18 cellular contexts compared by ENCODE assay signal in genomic region chr12:45220961-45221360, GRCh38. TPM values are rescaled to one million over a fixed set of nuclear protein-coding genes. Genes with fewer than 3 reads are reported as not detected.
DNase-seq lines count a peak whose midpoint lies in the region; ATAC-seq, FAIRE-seq and TF ChIP-seq lines count a peak whose summit lies in the region.
"Had no signal": no experiment of that assay in that cellular context is flagged by ENCODE, and none has a peak within 500 bp of the region (broad histone marks: within the 10 kb centered on the region; RNA-seq: fewer than 3 reads in every experiment).

No MANE protein-coding gene starts in this region.

- TF ChIP-seq CTCF in Caco-2 (IDR thresholded peaks at IDR 0.05; ENCODE audit: insufficient read depth in 1 of 2, low read depth in 1 of 2, low read length in 1 of 2, severe bottlenecking in 1 of 2, unreplicated experiment in 1 of 2) (no peak), PC-3 (conservative IDR thresholded peaks at IDR 0.05; ENCODE audit: low read depth, low read length) (no peak), H1 (IDR thresholded peaks at IDR 0.05; ENCODE audit: control extremely low read depth in 1 of 3, insufficient read depth in 1 of 3, low read depth in 1 of 3, low read length in 3 of 3) (no peak), psoas muscle (IDR thresholded peaks at IDR 0.05) (no peak)

- H3K14ac ChIP-seq in H1 (ENCODE audit: insufficient read length) = no peak overlapping the region

- no peak overlapping the region for H3K23ac ChIP-seq in H1 (ENCODE audit: insufficient read length)

- peak overlapping the region; percentile 14 for H3K27ac Mint-ChIP-seq in Caco-2 (ENCODE audit: unreplicated experiment)
- H3K27ac Mint-ChIP-seq in stimulated activated memory B cell treated with anti-CD40 and anti-IgM and Interleukin-4, amounts not matched to agents 10 μg/mL and 1 μg/mL and 100 μg/mL, for 72 hours = no peak overlapping the region

- H4K5ac ChIP-seq in H1 (ENCODE audit: insufficient read length, low read depth, low read length) = no peak overlapping the region

- no peak for DNase-seq in Caco-2
- no peak for DNase-seq in PC-3
- no peak for DNase-seq in H1 (ENCODE audit: low read depth in 1 of 2, low spot score in 2 of 2)
- DNase-seq in psoas muscle = no peak
- no peak for DNase-seq in HPDE6-E6E7 (ENCODE audit: extremely low spot score)
- DNase-seq in SHP77 treated with DMSO at 0.1 percent for 48 hours (lab: John Stamatoyannopoulos, UW) = no peak
- DNase-seq in activated CD4-positive, alpha-beta T cell treated with anti-CD3 and anti-CD28 coated beads for 4 hours = no peak
- DNase-seq: COR-L47, DMS53, KBM-7, NCI-H1092, NCI-H446, NCI-H774 had no signal

- H3K27ac ChIP-seq in PC-3 (ENCODE audit: low read length) = no peak overlapping the region
- H3K27ac ChIP-seq in H1 (ENCODE audit: low read depth, low read length) = no peak overlapping the region
- peak overlapping the region; percentile 27 for H3K27ac ChIP-seq in psoas muscle
- H3K27ac ChIP-seq: C4-2B, SJSA1 had no signal

- 0 out of 2 replicates have a peak overlapping the region, but pooled peaks have one; percentile 40 for H2BK20ac ChIP-seq in H1 (ENCODE audit: low read length)

- H3K4me1 Mint-ChIP-seq in Caco-2 (ENCODE audit: low read depth, unreplicated experiment) = peaks cover 41% of the 10 kb centered on the region
- peaks cover 20% of the 10 kb centered on the region for H3K4me1 Mint-ChIP-seq in stimulated activated memory B cell treated with anti-CD40 and anti-IgM and Interleukin-4, amounts not matched to agents 10 μg/mL and 1 μg/mL and 100 μg/mL, for 72 hours

- H3K9me3 Mint-ChIP-seq in Caco-2 (ENCODE audit: unreplicated experiment) = no peaks in the 10 kb centered on the region
- H3K9me3 Mint-ChIP-seq in stimulated activated memory B cell treated with anti-CD40 and anti-IgM and Interleukin-4, amounts not matched to agents 10 μg/mL and 1 μg/mL and 100 μg/mL, for 72 hours = no peaks in the 10 kb centered on the region

- 0 out of 2 replicates have a peak overlapping the region, but pooled peaks have one; percentile 20 for H3K4me2 ChIP-seq in PC-3 (ENCODE audit: low read length)
- peak overlapping the region in 1 of 2 experiments; percentile 52; a peak in 3 of 4 replicates for H3K4me2 ChIP-seq in H1 (ENCODE audit: insufficient read depth in 1 of 2, low read depth in 2 of 2, low read length in 2 of 2)

- BruUV-seq in Caco-2 (replicated peaks; lab: Mats Ljungman, UMichigan) (no TSS peak), PC-3 (replicated peaks; lab: Mats Ljungman, UMichigan) (no TSS peak)

- intact Hi-C loops in Caco-2 (cut with micrococcal nuclease; ENCODE audit: unreplicated experiment) (no loop called here), PC-3 (cut with micrococcal nuclease) (no loop called here), psoas muscle (cut with DNase I) (no loop called here)

- H3K9ac ChIP-seq in PC-3 (ENCODE audit: low read length) (no peak overlapping the region), H1 (replicated peaks in 1 of 4; ENCODE audit: extremely low read depth in 1 of 4, low read depth in 3 of 4, low read length in 3 of 4) (no peak overlapping the region)

- no peak overlapping the region for H2AFZ ChIP-seq in PC-3 (ENCODE audit: low read length)
- no peak overlapping the region for H2AFZ ChIP-seq in H1 (ENCODE audit: low read length)

- H2BK12ac ChIP-seq in H1 (ENCODE audit: low read depth, low read length) = 0 out of 2 replicates have a peak overlapping the region, but pooled peaks have one; percentile 42

- H3K23me2 ChIP-seq in H1 (ENCODE audit: low read depth, low read length) = no peaks in the 10 kb centered on the region

- ATAC-seq in PC-3 = no peak
- ATAC-seq in psoas muscle = no peak
- ATAC-seq in stimulated activated memory B cell treated with anti-CD40 and anti-IgM and Interleukin-4, amounts not matched to agents 10 μg/mL and 1 μg/mL and 100 μg/mL, for 72 hours = no peak

- H3F3A ChIP-seq in PC-3 (ENCODE audit: low read length, unreplicated experiment) = no peaks in the 10 kb centered on the region

- H3K4ac ChIP-seq in H1 (replicated peaks; ENCODE audit: insufficient read length, low read depth, low read length) = peak overlapping the region; percentile 94

- H4K20me1 ChIP-seq in PC-3 (ENCODE audit: low read length) (peaks cover 19% of the 10 kb centered on the region; the same call in 1 of the 2 replicates), H1 (replicated peaks in 1 of 2; ENCODE audit: control insufficient read depth in 1 of 2, insufficient read depth in 2 of 2, low read length in 2 of 2) (no peaks in the 10 kb centered on the region)

- FAIRE-seq in H1 (lab: Jason Lieb, UNC) = no peak
- FAIRE-seq: A204.1, HTR-8/SVneo had no signal

- H3K9me3 ChIP-seq in Caco-2 (no peaks in the 10 kb centered on the region), PC-3 (ENCODE audit: low read length) (no peaks in the 10 kb centered on the region), H1 (ENCODE audit: insufficient read depth in 2 of 2, low read depth in 1 of 2, low read length in 1 of 2) (no peaks in the 10 kb centered on the region), psoas muscle (no peaks in the 10 kb centered on the region)
- H3K9me3 ChIP-seq: SJSA1 had no signal

- no peak overlapping the region for H2AK5ac ChIP-seq in H1 (ENCODE audit: low read depth, low read length)

- H3K36me3 ChIP-seq in Caco-2 (ENCODE audit: control insufficient read depth, insufficient read depth, low read length) (no peaks in the 10 kb centered on the region; the same call in 1 of the 2 replicates), PC-3 (ENCODE audit: low read depth, low read length) (no peaks in the 10 kb centered on the region), H1 (ENCODE audit: control insufficient read depth in 2 of 4, insufficient read depth in 4 of 4, low read length in 3 of 4) (no peaks in the 10 kb centered on the region; a peak in 2 of 8 replicates), psoas muscle (ENCODE audit: insufficient read depth in 1 of 2, low read depth in 1 of 2) (peaks cover 0 to 7% of the 10 kb centered on the region in 2 donors)

- peaks cover 44% of the 10 kb centered on the region for H3K36me3 Mint-ChIP-seq in Caco-2 (ENCODE audit: insufficient read depth, unreplicated experiment)
- no peaks in the 10 kb centered on the region for H3K36me3 Mint-ChIP-seq in stimulated activated memory B cell treated with anti-CD40 and anti-IgM and Interleukin-4, amounts not matched to agents 10 μg/mL and 1 μg/mL and 100 μg/mL, for 72 hours

- POLR2A ChIA-PET in Caco-2 (lab: Charles Lee) = no interaction called here
- POLR2A ChIA-PET in PC-3 (lab: Charles Lee; ENCODE audit: unreplicated experiment) = no interaction called here
- POLR2A ChIA-PET in H1 (lab: Charles Lee; ENCODE audit: partially characterized antibody) = interaction anchor here (0.8 to 7.5 kb wide), 3 partner anchors 13 to 36 kb away, joined by 3 to 75 read pairs (median 4); no protein-coding TSS in a partner anchor

- TF ChIP-seq EP300 in H1 (IDR thresholded peaks at IDR 0.05; ENCODE audit: borderline replicate concordance in 1 of 2, low read depth in 2 of 2, low read length in 2 of 2) = no peak

- H3K79me2 ChIP-seq in PC-3 (ENCODE audit: low read length) (peaks cover 86% of the 10 kb centered on the region), H1 (ENCODE audit: control insufficient read depth in 1 of 2, insufficient read depth in 2 of 2, low read length in 2 of 2) (peaks cover 12 to 89% of the 10 kb centered on the region in 2 experiments)

- H3K27me3 Mint-ChIP-seq in Caco-2 (ENCODE audit: insufficient read depth, unreplicated experiment) = no peaks in the 10 kb centered on the region
- H3K27me3 Mint-ChIP-seq in stimulated activated memory B cell treated with anti-CD40 and anti-IgM and Interleukin-4, amounts not matched to agents 10 μg/mL and 1 μg/mL and 100 μg/mL, for 72 hours = no peaks in the 10 kb centered on the region

- peak overlapping the region; percentile 83 for H4K91ac ChIP-seq in H1 (replicated peaks; ENCODE audit: insufficient read length, low read length)

- no peak for TF ChIP-seq RAD21 in H1 (IDR thresholded peaks at IDR 0.05 in 1 of 2, conservative IDR thresholded peaks at IDR 0.05 in 1 of 2; ENCODE audit: low read depth in 2 of 2, low read length in 2 of 2)

- peak overlapping the region; percentile 75; the same call in 1 of the 2 replicates for H2BK5ac ChIP-seq in H1 (ENCODE audit: low read depth, low read length)

- H3K9me2 ChIP-seq in PC-3 (replicated peaks; ENCODE audit: low read length) = no peaks in the 10 kb centered on the region

- peak overlapping the region; percentile 72 for H3K18ac ChIP-seq in H1 (ENCODE audit: extremely low read depth, low read length)

- WGBS in H1 (ENCODE audit: extremely low coverage in 1 of 2, insufficient coverage in 1 of 2, insufficient read length in 1 of 2, insufficient replicate concordance in 2 of 2, low coverage in 1 of 2, low lambda C conversion rate in 2 of 2, missing lambda C conversion rate in 1 of 2), 2 experiments = 86% methylated on average over 6 of the region's 6 CpGs; no CpG with 5 or more reads in 1 of the 2 experiments
- WGBS in psoas muscle, 3 donors = 92 to 94% (median 94%) methylated on average over 6 of the region's 6 CpGs

- peaks cover 40% of the 10 kb centered on the region for H3K4me1 ChIP-seq in Caco-2
- peaks cover 23% of the 10 kb centered on the region for H3K4me1 ChIP-seq in PC-3 (ENCODE audit: insufficient read depth, low read length)
- H3K4me1 ChIP-seq in H1 (replicated peaks in 1 of 4; ENCODE audit: control insufficient read depth in 3 of 4, insufficient read depth in 4 of 4, low read length in 3 of 4) = peaks cover 0 to 18% (median 15%) of the 10 kb centered on the region in 4 experiments; a peak in 5 of 7 replicates
- peaks cover 48% of the 10 kb centered on the region for H3K4me1 ChIP-seq in psoas muscle

- H3K27me3 ChIP-seq in Caco-2 (replicated peaks; ENCODE audit: control insufficient read depth, insufficient read depth, low read length) (no peaks in the 10 kb centered on the region), PC-3 (ENCODE audit: low read length) (no peaks in the 10 kb centered on the region), H1 (replicated peaks in 1 of 4; ENCODE audit: control insufficient read depth in 3 of 4, extremely low read depth in 1 of 4, insufficient read depth in 3 of 4, low read length in 3 of 4) (no peaks in the 10 kb centered on the region), psoas muscle (ENCODE audit: insufficient read depth in 3 of 3, low read length in 2 of 3) (no peaks in the 10 kb centered on the region)
- H3K27me3 ChIP-seq: SJSA1 had no signal

- no peak overlapping the region for H2BK120ac ChIP-seq in H1 (replicated peaks; ENCODE audit: low read depth, low read length)

- H3K4me3 Mint-ChIP-seq in Caco-2 (ENCODE audit: unreplicated experiment) = no peak overlapping the region
- no peak overlapping the region for H3K4me3 Mint-ChIP-seq in stimulated activated memory B cell treated with anti-CD40 and anti-IgM and Interleukin-4, amounts not matched to agents 10 μg/mL and 1 μg/mL and 100 μg/mL, for 72 hours

- no peak overlapping the region for H4K8ac ChIP-seq in H1 (ENCODE audit: extremely low read depth, insufficient read depth, low read length)

- H2BK15ac ChIP-seq in H1 (ENCODE audit: low read length) = no peak overlapping the region

- CTCF ChIA-PET in Caco-2 (lab: Charles Lee) (interaction anchor here (0.6 to 0.7 kb wide), 2 partner anchors 9 to 148 kb away, joined by 3 to 5 read pairs; no protein-coding TSS in a partner anchor), PC-3 (lab: Charles Lee) (interaction anchor here (0.6 kb wide), 1 partner anchor 323 kb away, joined by 4 read pairs; no protein-coding TSS in a partner anchor), H1 (lab: Charles Lee; ENCODE audit: partially characterized antibody) (interaction anchor here (0.7 to 1.5 kb wide), 5 partner anchors 8 to 214 kb away, joined by 3 to 4 read pairs (median 4); no protein-coding TSS in a partner anchor)

- no peaks in the 10 kb centered on the region; the same call in 1 of the 2 replicates for H3K79me1 ChIP-seq in H1 (ENCODE audit: low read depth, low read length)

- no peak for TF ChIP-seq POLR2A in H1 (IDR thresholded peaks at IDR 0.05; ENCODE audit: control extremely low read depth in 1 of 2, low read depth in 2 of 2, low read length in 2 of 2)

- H3K4me3 ChIP-seq in Caco-2 (ENCODE audit: low read depth, low read length) (no peak overlapping the region), PC-3 (ENCODE audit: low read length) (no peak overlapping the region), H1 (ENCODE audit: extremely low read depth in 1 of 4, insufficient read depth in 2 of 4, low read depth in 3 of 4, low read length in 4 of 4) (peak overlapping the region in 1 of 4 experiments; percentile 37; a peak in 2 of 8 replicates), psoas muscle (no peak overlapping the region)
- H3K4me3 ChIP-seq: SJSA1 had no signal

- H3K56ac ChIP-seq in H1 (replicated peaks; ENCODE audit: insufficient read length, low read depth, low read length) = no peak overlapping the region

RNA-seq across cellular contexts. Expression of gene ANO6, which starts 5.1 kb away (rescaled TPM):
- total RNA-seq in Caco-2 (2022) (116 and 126 TPM in 2 replicates), PC-3 (2014; rRNA removed) (18.1 and 23.0 TPM in 2 replicates), psoas muscle (100 to 1,000 TPM in 1 of 4 donors, 10 to 100 TPM in 3; 51.5 to 121 (median 65.5) TPM)
- 37.6 and 39.7 TPM in 2 replicates for total RNA-seq in H1 (2021; fragmentation: NEBNext Ultra II Directional; extraction: Animal tissue kit (Norgen Biotek cat#: 25700))
- polyA plus RNA-seq in H1 (2011; rRNA removed) (11.9 and 15.1 TPM in 2 replicates), psoas muscle (10 to 100 TPM; 25.6 to 36.9 (median 26.1) TPM)
- 18.0 TPM for polyA plus RNA-seq in H1 (2011; cell fraction: cytosol; rRNA removed)
- 12.8 TPM for polyA plus RNA-seq in H1 (2011; cell fraction: nucleus; rRNA removed)
- polyA plus RNA-seq in H1 (2012, experiment 1 of 2) = 15.8 to 30.8 TPM (median 22.2 TPM) in 4 replicates
- 1.5 TPM for polyA plus RNA-seq in H1 (2012, experiment 2 of 2)
- polyA plus RNA-seq in H1 (2013, experiment 1 of 2) = 50.1 TPM
- polyA plus RNA-seq in H1 (2013, experiment 2 of 2) = 55.0 TPM
- polyA minus RNA-seq in H1 (2011; rRNA and poly(A)+ RNA removed) = 40.5 and 51.2 TPM in 2 replicates
- 23.3 TPM for polyA minus RNA-seq in H1 (2011; cell fraction: cytosol; rRNA and poly(A)+ RNA removed)
- polyA minus RNA-seq in H1 (2011; cell fraction: nucleus; rRNA and poly(A)+ RNA removed) = 48.0 TPM
